Comparison of ENCODE assay signal across 19 cellular contexts in the genomic region with DNA sequence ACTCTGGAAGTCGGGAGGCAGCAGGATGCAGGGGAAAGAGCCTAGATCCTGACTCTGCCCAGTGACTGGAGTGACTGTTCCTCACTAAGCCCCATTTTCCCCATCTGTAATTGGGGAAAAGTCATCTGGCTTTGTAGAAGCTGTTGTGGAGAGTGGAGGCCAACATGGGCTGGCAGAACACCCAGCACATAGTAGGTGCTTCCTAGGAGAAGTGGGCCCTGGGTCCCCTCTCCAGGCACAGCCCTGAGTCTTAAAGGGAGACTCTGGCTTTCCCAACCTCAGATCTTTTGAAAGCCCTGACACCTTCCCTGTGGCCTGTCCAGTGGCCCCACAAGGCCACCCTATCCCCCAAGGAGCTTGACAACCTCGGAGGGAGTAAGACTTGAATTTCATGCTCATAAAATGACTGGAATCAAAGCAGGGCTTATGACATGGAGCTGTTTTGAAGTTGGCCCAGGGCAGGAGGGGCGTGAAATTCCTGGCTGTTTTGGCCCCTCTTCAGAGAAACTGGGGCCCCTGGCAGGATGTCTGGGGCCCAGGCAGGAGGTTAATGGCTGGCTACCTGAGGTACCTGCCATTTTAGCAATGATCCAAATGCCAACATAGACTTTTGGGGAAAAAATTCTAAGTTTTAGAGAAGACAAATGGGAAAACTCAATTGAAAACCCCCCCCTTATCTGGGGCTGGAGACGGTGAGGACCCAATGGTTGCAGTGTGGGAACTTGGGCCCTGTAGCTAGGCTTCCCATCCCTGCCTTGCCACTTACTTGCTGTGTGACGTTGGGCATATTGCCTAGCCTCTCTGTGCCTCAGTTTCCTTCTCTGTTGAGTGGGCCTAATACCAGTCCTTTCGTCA. TPM values are rescaled to one million over a fixed set of nuclear protein-coding genes. Genes with fewer than 3 reads are reported as not detected.
DNase-seq lines count a peak whose midpoint lies in the region; ATAC-seq, FAIRE-seq and TF ChIP-seq lines count a peak whose summit lies in the region.
"Had no signal": no experiment of that assay in that cellular context is flagged by ENCODE, and none has a peak within 500 bp of the region (broad histone marks: within the 10 kb centered on the region; RNA-seq: fewer than 3 reads in every experiment).

No MANE protein-coding gene starts in this region.

- ATAC-seq in HG02571 (IDR thresholded peaks at IDR 0.05; ENCODE audit: unreplicated experiment), result no peak

- no peak overlapping the region for H2AFZ ChIP-seq in H1 (ENCODE audit: low read length)
- H2AFZ ChIP-seq in neural progenitor cell (replicated peaks), result no peak overlapping the region

- H3K14ac ChIP-seq in H1 (ENCODE audit: insufficient read length), result no peak overlapping the region

- WGBS in H1 (ENCODE audit: extremely low coverage in 1 of 2, insufficient coverage in 1 of 2, insufficient read length in 1 of 2, insufficient replicate concordance in 2 of 2, low coverage in 1 of 2, low lambda C conversion rate in 2 of 2, missing lambda C conversion rate in 1 of 2), 2 experiments, result 97% methylated on average over 6 of the region's 6 CpGs; no CpG with 5 or more reads in 1 of the 2 experiments

- CTCF ChIA-PET in H1 (lab: Charles Lee; ENCODE audit: partially characterized antibody), result interaction anchor here (0.7 to 21.4 kb wide), 6 partner anchors 8 to 527 kb away, joined by 3 to 514 read pairs (median 4); partner anchors contain the start of gene SNAI1

- H3K9me3 Mint-ChIP-seq in neural progenitor cell, result no peaks in the 10 kb centered on the region
- H3K9me3 Mint-ChIP-seq: CD4-positive, CD25-positive, alpha-beta regulatory T cell; H9 had no signal

- H3K27ac ChIP-seq in H1 (ENCODE audit: low read depth, low read length), result no peak overlapping the region
- no peak overlapping the region for H3K27ac ChIP-seq in neural progenitor cell

- peak overlapping the region; percentile 72; the same call in 1 of the 2 replicates for H2BK15ac ChIP-seq in H1 (ENCODE audit: low read length)

- H4K5ac ChIP-seq in H1 (ENCODE audit: insufficient read length, low read depth, low read length), result no peak overlapping the region

- no peak overlapping the region for H2BK12ac ChIP-seq in H1 (ENCODE audit: low read depth, low read length)

- no peak overlapping the region for H3K4me3 ChIP-seq in H1 (ENCODE audit: extremely low read depth in 1 of 4, insufficient read depth in 2 of 4, low read depth in 3 of 4, low read length in 4 of 4)
- H3K4me3 ChIP-seq in neural progenitor cell, result no peak overlapping the region

- no peak for TF ChIP-seq RAD21 in H1 (IDR thresholded peaks at IDR 0.05 in 1 of 2, conservative IDR thresholded peaks at IDR 0.05 in 1 of 2; ENCODE audit: low read depth in 2 of 2, low read length in 2 of 2)

- no peaks in the 10 kb centered on the region for H3K23me2 ChIP-seq in H1 (ENCODE audit: low read depth, low read length)

- no peak overlapping the region for H3K4ac ChIP-seq in H1 (replicated peaks; ENCODE audit: insufficient read length, low read depth, low read length)

- H3K4me2 ChIP-seq in H1 (ENCODE audit: insufficient read depth in 1 of 2, low read depth in 2 of 2, low read length in 2 of 2) (no peak overlapping the region), neural progenitor cell (no peak overlapping the region)

- no peak overlapping the region for H3K4me3 Mint-ChIP-seq in neural progenitor cell
- H3K4me3 Mint-ChIP-seq: H9 had no signal

- H3K36me3 ChIP-seq in H1 (ENCODE audit: control insufficient read depth in 2 of 4, insufficient read depth in 4 of 4, low read length in 3 of 4) (no peaks in the 10 kb centered on the region), neural progenitor cell (no peaks in the 10 kb centered on the region)
- H3K36me3 ChIP-seq: BE2C had no signal

- H3K9me3 ChIP-seq in H1 (ENCODE audit: insufficient read depth in 2 of 2, low read depth in 1 of 2, low read length in 1 of 2), result no peaks in the 10 kb centered on the region
- no peaks in the 10 kb centered on the region for H3K9me3 ChIP-seq in neural progenitor cell (ENCODE audit: low read depth)
- H3K9me3 ChIP-seq: BE2C, Caco-2 had no signal

- H3K27me3 ChIP-seq in H1 (replicated peaks in 1 of 4; ENCODE audit: control insufficient read depth in 3 of 4, extremely low read depth in 1 of 4, insufficient read depth in 3 of 4, low read length in 3 of 4) (no peaks in the 10 kb centered on the region), neural progenitor cell (no peaks in the 10 kb centered on the region)
- H3K27me3 ChIP-seq: BE2C had no signal

- peak overlapping the region; percentile 53 for H3K27ac Mint-ChIP-seq in neural progenitor cell
- H3K27ac Mint-ChIP-seq: CD4-positive, CD25-positive, alpha-beta regulatory T cell had no signal

- peaks cover 7% of the 10 kb centered on the region for H3K27me3 Mint-ChIP-seq in neural progenitor cell (ENCODE audit: insufficient read depth, low read depth)
- H3K27me3 Mint-ChIP-seq: CD4-positive, CD25-positive, alpha-beta regulatory T cell had no signal

- no peak overlapping the region for H2BK5ac ChIP-seq in H1 (ENCODE audit: low read depth, low read length)

- H3K79me1 ChIP-seq in H1 (ENCODE audit: low read depth, low read length), result no peaks in the 10 kb centered on the region

- H3K36me3 Mint-ChIP-seq in neural progenitor cell, result no peaks in the 10 kb centered on the region
- H3K36me3 Mint-ChIP-seq: CD4-positive, CD25-positive, alpha-beta regulatory T cell had no signal

- H3K4me1 ChIP-seq in H1 (replicated peaks in 1 of 4; ENCODE audit: control insufficient read depth in 3 of 4, insufficient read depth in 4 of 4, low read length in 3 of 4), result no peaks in the 10 kb centered on the region; a peak in 1 of 7 replicates
- peaks cover 7% of the 10 kb centered on the region for H3K4me1 ChIP-seq in neural progenitor cell
- H3K4me1 ChIP-seq: Caco-2 had no signal

- no peak overlapping the region for H2AK5ac ChIP-seq in H1 (ENCODE audit: low read depth, low read length)

- no peak for DNase-seq in HTR-8/SVneo (ENCODE audit: insufficient read length, low spot score)
- no peak for DNase-seq in H1 (ENCODE audit: low read depth in 1 of 2, low spot score in 2 of 2)
- no peak for DNase-seq in neural progenitor cell (ENCODE audit: low spot score)
- DNase-seq in NCI-H1105 treated with DMSO at 0.1 percent for 48 hours (lab: John Stamatoyannopoulos, UW), result no peak
- no peak for DNase-seq in frontal cortex (ENCODE audit: low spot score in 2 of 2)
- DNase-seq: ACHN; BE2C; C1 segment of cervical spinal cord; Caco-2; CD4-positive, CD25-positive, alpha-beta regulatory T cell; GOT3; H9; IMR-90; KBM-7 had no signal

- H4K20me1 ChIP-seq in H1 (replicated peaks in 1 of 2; ENCODE audit: control insufficient read depth in 1 of 2, insufficient read depth in 2 of 2, low read length in 2 of 2) (no peaks in the 10 kb centered on the region), neural progenitor cell (ENCODE audit: low read depth) (no peaks in the 10 kb centered on the region)

- H3K4me1 Mint-ChIP-seq in neural progenitor cell, result peaks cover 10% of the 10 kb centered on the region
- H3K4me1 Mint-ChIP-seq: CD4-positive, CD25-positive, alpha-beta regulatory T cell had no signal

- H3K56ac ChIP-seq in H1 (replicated peaks; ENCODE audit: insufficient read length, low read depth, low read length), result no peak overlapping the region

- POLR2A ChIA-PET in H1 (lab: Charles Lee; ENCODE audit: partially characterized antibody), result interaction anchor here (0.6 to 19.2 kb wide), 2 partner anchors 78 to 110 kb away, joined by 3 to 287 read pairs; partner anchors contain the start of gene SNAI1

- no peak for TF ChIP-seq CTCF in H1 (IDR thresholded peaks at IDR 0.05; ENCODE audit: control extremely low read depth in 1 of 3, insufficient read depth in 1 of 3, low read depth in 1 of 3, low read length in 3 of 3)
- TF ChIP-seq CTCF in neural progenitor cell (IDR thresholded peaks at IDR 0.05), result no peak

- no peak overlapping the region for H3K9ac ChIP-seq in H1 (replicated peaks in 1 of 4; ENCODE audit: extremely low read depth in 1 of 4, low read depth in 3 of 4, low read length in 3 of 4)
- no peak overlapping the region for H3K9ac ChIP-seq in neural progenitor cell

- no peak overlapping the region for H3K18ac ChIP-seq in H1 (ENCODE audit: extremely low read depth, low read length)

- no peak for TF ChIP-seq POLR2A in H1 (IDR thresholded peaks at IDR 0.05; ENCODE audit: control extremely low read depth in 1 of 2, low read depth in 2 of 2, low read length in 2 of 2)

- H3K79me2 ChIP-seq in H1 (ENCODE audit: control insufficient read depth in 1 of 2, insufficient read depth in 2 of 2, low read length in 2 of 2) (no peaks in the 10 kb centered on the region), neural progenitor cell (ENCODE audit: low read depth) (no peaks in the 10 kb centered on the region)

- no peak overlapping the region for H2BK20ac ChIP-seq in H1 (ENCODE audit: low read length)

- no peak overlapping the region for H3K23ac ChIP-seq in H1 (ENCODE audit: insufficient read length)

- H2BK120ac ChIP-seq in H1 (replicated peaks; ENCODE audit: low read depth, low read length), result no peak overlapping the region

- no peaks in the 10 kb centered on the region for H3F3A ChIP-seq in neural progenitor cell (ENCODE audit: low read depth)

- no peak overlapping the region for H4K8ac ChIP-seq in H1 (ENCODE audit: extremely low read depth, insufficient read depth, low read length)

- H4K91ac ChIP-seq in H1 (replicated peaks; ENCODE audit: insufficient read length, low read length), result no peak overlapping the region

- FAIRE-seq in HTR-8/SVneo (lab: Jason Lieb, UNC) (peak; percentile 55), H1 (lab: Jason Lieb, UNC) (no peak), frontal cortex (lab: Jason Lieb, UNC) (no peak)
- FAIRE-seq: A204.1, D721Med, G401.6, GM12891 had no signal

- TF ChIP-seq EP300 in H1 (IDR thresholded peaks at IDR 0.05; ENCODE audit: borderline replicate concordance in 1 of 2, low read depth in 2 of 2, low read length in 2 of 2), result no peak

TF ChIP-seq in H1, 55 proteins besides CTCF, POLR2A, EP300 and RAD21 (continues in another document):
- TF ChIP-seq BRCA1 (IDR thresholded peaks at IDR 0.05; ENCODE audit: low read depth, low read length), result no peak
- TF ChIP-seq SUZ12 (IDR thresholded peaks at IDR 0.05; ENCODE audit: low read length), result no peak
- no peak for TF ChIP-seq CHD1 (IDR thresholded peaks at IDR 0.05; ENCODE audit: low read depth, low read length)
- TF ChIP-seq CEBPB (IDR thresholded peaks at IDR 0.05; ENCODE audit: low read depth, low read length), result no peak
- no peak for TF ChIP-seq KDM4A (IDR thresholded peaks at IDR 0.05; ENCODE audit: low read depth, low read length, severe bottlenecking)

RNA-seq across cellular contexts. Expression of gene UBE2V1, which starts 51.6 kb away (rescaled TPM):
- 184 and 185 TPM in 2 replicates for total RNA-seq in H1 (2021; fragmentation: NEBNext Ultra II Directional; extraction: Animal tissue kit (Norgen Biotek cat#: 25700))
- polyA plus RNA-seq in H1 (2011; rRNA removed), result 131 and 141 TPM in 2 replicates
- 114 TPM for polyA plus RNA-seq in H1 (2011; cell fraction: cytosol; rRNA removed)
- 64.5 TPM for polyA plus RNA-seq in H1 (2011; cell fraction: nucleus; rRNA removed)
- 130 to 225 TPM (median 146 TPM) in 4 replicates for polyA plus RNA-seq in H1 (2012, experiment 1 of 2)
- 129 TPM for polyA plus RNA-seq in H1 (2012, experiment 2 of 2)
- 239 TPM for polyA plus RNA-seq in H1 (2013, experiment 1 of 2)
- polyA plus RNA-seq in H1 (2013, experiment 2 of 2), result 238 TPM
- polyA minus RNA-seq in H1 (2011; rRNA and poly(A)+ RNA removed), result 96.4 and 107 TPM in 2 replicates
- 47.3 TPM for polyA minus RNA-seq in H1 (2011; cell fraction: cytosol; rRNA and poly(A)+ RNA removed)
- 89.1 TPM for polyA minus RNA-seq in H1 (2011; cell fraction: nucleus; rRNA and poly(A)+ RNA removed)
- total RNA-seq in neural progenitor cell (ENCODE audit: low replicate concordance), result 121 and 143 TPM in 2 replicates
- 20.0 TPM for total RNA-seq in frontal cortex
